ENCODE assay signal across 7 cellular contexts in the genomic region with DNA sequence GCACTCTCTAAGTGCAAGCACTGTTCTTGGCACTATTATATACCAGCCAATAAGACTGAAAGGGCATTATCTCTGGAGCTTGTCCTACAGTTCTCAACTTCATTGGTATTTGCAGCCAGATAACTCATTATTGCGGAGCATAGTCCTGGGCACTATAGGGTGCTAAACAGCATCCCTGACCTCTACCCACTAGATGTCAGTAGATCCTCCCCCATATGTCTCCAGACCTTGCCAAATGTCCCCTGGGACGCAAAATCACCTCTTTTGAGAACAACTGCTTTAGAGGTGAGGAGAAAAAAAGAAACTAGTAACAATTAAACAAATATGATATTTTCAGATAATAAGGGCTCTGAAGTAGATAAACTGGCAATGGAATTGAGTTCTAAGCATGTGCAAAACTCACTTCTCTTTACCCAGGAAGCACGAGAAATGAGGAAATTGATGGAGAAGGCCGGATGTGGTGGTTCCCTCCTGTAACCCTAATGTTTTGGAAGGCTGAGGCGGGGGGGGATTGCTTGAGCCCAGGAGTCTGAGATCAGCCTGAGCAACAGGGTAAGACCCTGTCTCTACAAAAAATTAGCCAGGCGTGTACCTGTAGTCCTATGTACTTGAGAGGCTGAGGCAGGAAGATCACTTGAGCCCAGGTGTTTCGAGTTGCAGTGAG.
A peak's percentile ranks its signal among the peaks of the same experiment; 100 is the strongest.
DNase-seq lines count a peak whose midpoint lies in the region; ATAC-seq and TF ChIP-seq lines count a peak whose summit lies in the region.

No MANE protein-coding gene starts in this region.

- DNase-seq in GM13976 (ENCODE audit: low spot score) (no peak), LHCN-M2 (ENCODE audit: low read depth) (peak; percentile 66), mammary epithelial cell (no peak), NCI-H2196 treated with DMSO at 0.1 percent for 48 hours (lab: John Stamatoyannopoulos, UW; ENCODE audit: unreplicated experiment) (no peak), foreskin melanocyte (no peak)

- dilution Hi-C loops in mammary epithelial cell (cut with HindIII; ENCODE audit: low sequenced_read_pairs), result loop anchor here (5.0 to 25.0 kb wide), 3 partner anchors 33 to 338 kb away; no protein-coding TSS in a partner anchor

- H3K27ac ChIP-seq in mammary epithelial cell (ENCODE audit: insufficient read depth, low read depth, low read length) (no peak overlapping the region), parathyroid adenoma (no peak overlapping the region)

- H3K4me1 ChIP-seq in mammary epithelial cell (ENCODE audit: insufficient read depth, low read length) (no peaks in the 10 kb centered on the region), parathyroid adenoma (peaks cover 10% of the 10 kb centered on the region)

- TF ChIP-seq CTCF in GM13976 (IDR thresholded peaks at IDR 0.05; ENCODE audit: borderline replicate concordance, control extremely low read depth, extremely low read depth, insufficient read depth, missing control alignments), result peak; percentile 40
- peak; percentile 17 to 51 for TF ChIP-seq CTCF in mammary epithelial cell (conservative IDR thresholded peaks at IDR 0.05 in 1 of 2, IDR thresholded peaks at IDR 0.05 in 1 of 2; ENCODE audit: extremely low read depth in 1 of 2, insufficient read depth in 1 of 2, low read depth in 1 of 2, low read length in 2 of 2)
- TF ChIP-seq CTCF in parathyroid adenoma (IDR thresholded peaks at IDR 0.05), result no peak

- H3K4me2 ChIP-seq in mammary epithelial cell (ENCODE audit: insufficient read depth, low read depth, low read length) (no peak overlapping the region), parathyroid adenoma (ENCODE audit: low read length) (no peak overlapping the region)

- intact Hi-C loops in mammary epithelial cell (cut with micrococcal nuclease), result loop anchor here (1.0 to 2.0 kb wide), 3 partner anchors 62 to 347 kb away; a partner anchor contains a TSS

- CTCF ChIA-PET in mammary epithelial cell (lab: Charles Lee; ENCODE audit: low non-redundant PET), result no interaction called here

- no peaks in the 10 kb centered on the region for H3K9me3 ChIP-seq in mammary epithelial cell (replicated peaks; ENCODE audit: insufficient read depth, low read length)
- H3K9me3 ChIP-seq in parathyroid adenoma (ENCODE audit: control insufficient read depth, low read length), result no peaks in the 10 kb centered on the region

- no peak overlapping the region for H3K4me3 ChIP-seq in mammary epithelial cell (replicated peaks in 1 of 3; ENCODE audit: insufficient read depth in 1 of 3, low read depth in 2 of 3, low read length in 3 of 3)
- H3K4me3 ChIP-seq in parathyroid adenoma (ENCODE audit: low read depth, low read length), result no peak overlapping the region

- no peak overlapping the region for H3K9ac ChIP-seq in mammary epithelial cell (ENCODE audit: insufficient read depth, low read length)
- no peak overlapping the region for H3K9ac ChIP-seq in parathyroid adenoma

- BruUV-seq in mammary epithelial cell (replicated peaks; lab: Mats Ljungman, UMichigan), result no TSS peak

- H3K27me3 ChIP-seq in mammary epithelial cell (ENCODE audit: insufficient read depth, low read length) (no peaks in the 10 kb centered on the region), parathyroid adenoma (ENCODE audit: control insufficient read depth, insufficient read depth, low read length) (no peaks in the 10 kb centered on the region)

- H3K36me3 ChIP-seq in mammary epithelial cell (ENCODE audit: insufficient read depth, low read length), result no peaks in the 10 kb centered on the region
- no peaks in the 10 kb centered on the region for H3K36me3 ChIP-seq in parathyroid adenoma (ENCODE audit: control insufficient read depth, insufficient read depth, low read length)

- ATAC-seq in GM21619 (IDR thresholded peaks at IDR 0.05; ENCODE audit: unreplicated experiment), result peak; percentile 55

- no peaks in the 10 kb centered on the region for H4K20me1 ChIP-seq in mammary epithelial cell (ENCODE audit: insufficient read depth, low read length)

- H3K79me2 ChIP-seq in mammary epithelial cell (ENCODE audit: insufficient read depth, low read length), result peaks cover 5% of the 10 kb centered on the region
- H3K79me2 ChIP-seq in parathyroid adenoma, result no peaks in the 10 kb centered on the region

- H2AFZ ChIP-seq in mammary epithelial cell (ENCODE audit: low read depth, low read length) (no peak overlapping the region), parathyroid adenoma (peak overlapping the region; percentile 70)

- 97% methylated on average over 5 of the region's 7 CpGs for WGBS in mammary epithelial cell (ENCODE audit: low coverage, missing lambda C conversion rate)

- in situ Hi-C loops in GM13976 (cut with MboI; ENCODE audit: low sequenced_read_pairs, unreplicated experiment), result loop anchor here (10.0 to 25.0 kb wide), 2 partner anchors 100 to 338 kb away; no protein-coding TSS in a partner anchor
- in situ Hi-C loops in mammary epithelial cell (cut with MboI; ENCODE audit: low sequenced_read_pairs in 2 of 2), result loop anchor here in 1 of 2 donors (25.0 kb wide), 2 partner anchors 88 to 338 kb away; no protein-coding TSS in a partner anchor
